ENCODE assay signal across 19 cellular contexts in the genomic region with DNA sequence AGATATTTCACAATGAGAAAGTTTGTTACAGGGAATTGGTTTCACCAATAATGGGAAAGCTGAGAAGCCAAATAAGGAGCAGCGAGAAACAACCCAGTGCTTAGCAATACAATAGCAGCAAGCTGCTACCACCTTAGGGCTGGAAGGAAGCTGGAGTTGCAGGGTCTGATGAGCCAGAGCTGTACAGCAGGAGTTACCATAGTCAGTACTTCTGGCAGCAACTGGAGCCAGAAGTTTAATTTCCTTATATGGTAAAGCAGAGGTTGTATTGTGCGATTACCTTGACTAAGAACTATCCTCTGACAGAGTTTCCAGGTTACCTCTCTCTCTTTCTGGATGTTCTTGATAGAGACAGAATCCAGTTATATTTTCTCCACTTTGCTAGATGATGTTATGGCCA.
DNase-seq lines count a peak whose midpoint lies in the region; ATAC-seq, FAIRE-seq and TF ChIP-seq lines count a peak whose summit lies in the region.
"Had no signal": no experiment of that assay in that cellular context is flagged by ENCODE, and none has a peak within 500 bp of the region (broad histone marks: within the 10 kb centered on the region; RNA-seq: fewer than 3 reads in every experiment).

No MANE protein-coding gene starts in this region.

- no peaks in the 10 kb centered on the region for H3K27me3 Mint-ChIP-seq in Caco-2 (ENCODE audit: insufficient read depth, unreplicated experiment)
- H3K27me3 Mint-ChIP-seq: activated naive CD4-positive, alpha-beta T cell treated with anti-CD3 and anti-CD28 coated beads, Interleukin-2, amount 50 U/mL, for 24 hours had no signal

- peak; percentile 56 for DNase-seq in ELF-1 (ENCODE audit: low read depth, low spot score)
- peak; percentile 11 for DNase-seq in iPS DF 6.9 (ENCODE audit: low read depth, low spot score)
- DNase-seq in testis, result no peak
- DNase-seq in RCC 7860 (ENCODE audit: low spot score), result no peak
- no peak for DNase-seq in Caco-2
- DNase-seq: central memory CD4-positive, alpha-beta T cell; endodermal cell; foreskin melanocyte; kidney; MV-4-11; OCI-M1; pancreas; stimulated activated CD4-positive, alpha-beta T cell treated with anti-CD3 and anti-CD28 coated beads, Interleukin-12 subunit alpha, Interleukin-12 subunit beta, amount 100 ng/mL, for 4 hours had no signal

- intact Hi-C loops in testis (cut with DNase I; ENCODE audit: low total_unique reads) (loop anchor here (10.0 kb wide), 1 partner anchor 537 kb away; no protein-coding TSS in a partner anchor), Caco-2 (cut with micrococcal nuclease; ENCODE audit: unreplicated experiment) (no loop called here)

- H3K4me1 ChIP-seq in iPS DF 6.9 (ENCODE audit: control insufficient read depth, insufficient read depth, low read length), result no peaks in the 10 kb centered on the region; the same call in 1 of the 2 replicates
- no peaks in the 10 kb centered on the region for H3K4me1 ChIP-seq in testis
- H3K4me1 ChIP-seq in Caco-2, result peaks cover 6% of the 10 kb centered on the region; the same call in 1 of the 2 replicates
- H3K4me1 ChIP-seq: HAP-1, pancreas had no signal

- peaks cover 6% of the 10 kb centered on the region for H3K4me1 Mint-ChIP-seq in Caco-2 (ENCODE audit: low read depth, unreplicated experiment)
- H3K4me1 Mint-ChIP-seq: activated naive CD4-positive, alpha-beta T cell treated with anti-CD3 and anti-CD28 coated beads, Interleukin-2, amount 50 U/mL, for 24 hours had no signal

- FAIRE-seq in RCC 7860 (lab: Jason Lieb, UNC), result no peak
- FAIRE-seq: D721Med, kidney, pancreas had no signal

- H3K27me3 ChIP-seq in iPS DF 6.9 (ENCODE audit: control insufficient read depth, insufficient read depth, low read length), result no peaks in the 10 kb centered on the region
- no peaks in the 10 kb centered on the region for H3K27me3 ChIP-seq in testis
- no peaks in the 10 kb centered on the region for H3K27me3 ChIP-seq in Caco-2 (replicated peaks; ENCODE audit: control insufficient read depth, insufficient read depth, low read length)
- H3K27me3 ChIP-seq: pancreas had no signal

- WGBS in iPS DF 6.9 (ENCODE audit: insufficient coverage, insufficient read length), result no CpG with 5 or more reads among the region's 2 CpGs
- WGBS in testis, 2 donors, result 92 to 97% methylated on average over 2 of the region's 2 CpGs

- peaks cover 6% of the 10 kb centered on the region for H3K9me3 Mint-ChIP-seq in Caco-2 (ENCODE audit: unreplicated experiment)
- H3K9me3 Mint-ChIP-seq: activated naive CD4-positive, alpha-beta T cell treated with anti-CD3 and anti-CD28 coated beads, Interleukin-2, amount 50 U/mL, for 24 hours; endodermal cell had no signal

- no peak for TF ChIP-seq POLR2A in testis (IDR thresholded peaks at IDR 0.05)

- no TSS peak for BruUV-seq in Caco-2 (replicated peaks; lab: Mats Ljungman, UMichigan)

- H3K36me3 Mint-ChIP-seq in Caco-2 (ENCODE audit: insufficient read depth, unreplicated experiment), result no peaks in the 10 kb centered on the region
- H3K36me3 Mint-ChIP-seq: activated naive CD4-positive, alpha-beta T cell treated with anti-CD3 and anti-CD28 coated beads, Interleukin-2, amount 50 U/mL, for 24 hours had no signal

- H3K27ac ChIP-seq in iPS DF 6.9 (ENCODE audit: low read length), result no peak overlapping the region
- H3K27ac ChIP-seq in testis, result no peak overlapping the region
- H3K27ac ChIP-seq: pancreas had no signal

- CTCF ChIA-PET in Caco-2 (lab: Charles Lee), result no interaction called here

- no peak overlapping the region for H3K27ac Mint-ChIP-seq in Caco-2 (ENCODE audit: unreplicated experiment)
- H3K27ac Mint-ChIP-seq: activated naive CD4-positive, alpha-beta T cell treated with anti-CD3 and anti-CD28 coated beads, Interleukin-2, amount 50 U/mL, for 24 hours; endodermal cell had no signal

- H3K4me3 ChIP-seq in iPS DF 6.9 (ENCODE audit: low read length) (no peak overlapping the region), testis (no peak overlapping the region), Caco-2 (ENCODE audit: low read depth, low read length) (no peak overlapping the region)
- H3K4me3 ChIP-seq: HAP-1, pancreas had no signal

- POLR2A ChIA-PET in Caco-2 (lab: Charles Lee), result no interaction called here

- H3K36me3 ChIP-seq in iPS DF 6.9 (ENCODE audit: control insufficient read depth, insufficient read depth, low read length) (no peaks in the 10 kb centered on the region), testis (ENCODE audit: low read depth, missing control alignments) (no peaks in the 10 kb centered on the region), Caco-2 (ENCODE audit: control insufficient read depth, insufficient read depth, low read length) (no peaks in the 10 kb centered on the region)
- H3K36me3 ChIP-seq: HAP-1, pancreas had no signal

- no peak overlapping the region for H3K4me3 Mint-ChIP-seq in Caco-2 (ENCODE audit: unreplicated experiment)
- H3K4me3 Mint-ChIP-seq: activated naive CD4-positive, alpha-beta T cell treated with anti-CD3 and anti-CD28 coated beads, Interleukin-2, amount 50 U/mL, for 24 hours; endodermal cell had no signal

- TF ChIP-seq CTCF in testis (IDR thresholded peaks at IDR 0.05) (no peak), Caco-2 (IDR thresholded peaks at IDR 0.05; ENCODE audit: insufficient read depth in 1 of 2, low read depth in 1 of 2, low read length in 1 of 2, severe bottlenecking in 1 of 2, unreplicated experiment in 1 of 2) (no peak)

- H3K9me3 ChIP-seq in iPS DF 6.9 (ENCODE audit: control insufficient read depth, insufficient read depth, low read length) (no peaks in the 10 kb centered on the region), testis (no peaks in the 10 kb centered on the region), Caco-2 (no peaks in the 10 kb centered on the region)
- H3K9me3 ChIP-seq: HAP-1, pancreas had no signal

- ATAC-seq in GM18909 (IDR thresholded peaks at IDR 0.05; ENCODE audit: poor library complexity, unreplicated experiment) (peak; percentile 53), HG02973 (IDR thresholded peaks at IDR 0.05; ENCODE audit: unreplicated experiment) (peak; percentile 55), HG02623 (IDR thresholded peaks at IDR 0.05; ENCODE audit: unreplicated experiment) (no peak)
- ATAC-seq: pancreas had no signal

Comparison
In these comparisons a context has a peak if more than half of its experiments do, and no peak if none do; other contexts are left out.
1. DNase-seq: peak in ELF-1 (single experiment) and iPS DF 6.9 (single experiment); none in testis (single experiment), RCC 7860 (single experiment) and Caco-2 (0 of 2).